In genomic region chr9:112097712-112098688, GRCh38 we compare ENCODE assay signal across 1 cellular context.
TF ChIP-seq lines count a peak whose summit lies in the region.

No MANE protein-coding gene starts in this region.

TF ChIP-seq in HEK293, 187 proteins besides CTCF, POLR2A, EP300 and RAD21 (continued from another document):
- no peak for TF ChIP-seq TSHZ1 (tag by site-specific recombination; IDR thresholded peaks at IDR 0.05; ENCODE audit: borderline replicate concordance)
- TF ChIP-seq ZFHX2 (tag by site-specific recombination; conservative IDR thresholded peaks at IDR 0.05), result peak; percentile 35
- no peak for TF ChIP-seq ZNF521 (tag by site-specific recombination; IDR thresholded peaks at IDR 0.05)
- TF ChIP-seq KLF9 (tag by site-specific recombination; IDR thresholded peaks at IDR 0.05; ENCODE audit: low read depth), result no peak
- TF ChIP-seq ZNF548 (tag by site-specific recombination; IDR thresholded peaks at IDR 0.05), result no peak
TF ChIP-seq in HEK293: peak in this region for 4.
